In genomic region chr4:184100297-184100885, GRCh38 we compare ENCODE assay signal across 8 cellular contexts.
DNase-seq lines count a peak whose midpoint lies in the region; ATAC-seq and TF ChIP-seq lines count a peak whose summit lies in the region.

No MANE protein-coding gene starts in this region.

- H3K27ac ChIP-seq in tibial nerve: no peak overlapping the region

- TF ChIP-seq EP300 in tibial nerve (IDR thresholded peaks at IDR 0.05): no peak

- H3K36me3 Mint-ChIP-seq in Calu3 (ENCODE audit: insufficient read depth, unreplicated experiment): no peaks in the 10 kb centered on the region
- H3K36me3 Mint-ChIP-seq in mesothelial cell of epicardium: no peaks in the 10 kb centered on the region

- H3K9me3 Mint-ChIP-seq in Calu3 (ENCODE audit: low read depth, unreplicated experiment) (peaks cover 3% of the 10 kb centered on the region), mesothelial cell of epicardium (peaks cover 7% of the 10 kb centered on the region)

- no TSS peak for BruUV-seq in Calu3 (replicated peaks; lab: Mats Ljungman, UMichigan)

- no peak overlapping the region for H3K4me3 Mint-ChIP-seq in Calu3 (ENCODE audit: low read depth, unreplicated experiment)
- H3K4me3 Mint-ChIP-seq in mesothelial cell of epicardium: no peak overlapping the region

- H3K4me1 Mint-ChIP-seq in Calu3 (ENCODE audit: low read depth, unreplicated experiment) (peaks cover 19% of the 10 kb centered on the region), mesothelial cell of epicardium (peaks cover 59% of the 10 kb centered on the region)

- WGBS in tibial nerve, 2 donors: 48 to 61% methylated on average over 13 to 14 of the region's 14 CpGs

- no peaks in the 10 kb centered on the region for H3K9me3 ChIP-seq in tibial nerve

- in situ Hi-C loops in T47D (cut with HindIII; ENCODE audit: low pct_unique_long_range_greater_than_20kb, low sequenced_read_pairs): no loop called here

- ATAC-seq in GM19452 (IDR thresholded peaks at IDR 0.05; ENCODE audit: unreplicated experiment) (peak; percentile 54), HG03108 (IDR thresholded peaks at IDR 0.05; ENCODE audit: unreplicated experiment) (no peak)

- H3K27ac Mint-ChIP-seq in Calu3 (ENCODE audit: unreplicated experiment): peak overlapping the region; percentile 35
- H3K27ac Mint-ChIP-seq in mesothelial cell of epicardium: peak overlapping the region; percentile 55

- no peaks in the 10 kb centered on the region for H3K36me3 ChIP-seq in tibial nerve

- no peak overlapping the region for H3K4me3 ChIP-seq in tibial nerve

- intact Hi-C loops in Calu3 (cut with micrococcal nuclease; ENCODE audit: unreplicated experiment): no loop called here

- peaks cover 0 to 13% (median 0%) of the 10 kb centered on the region in 4 donors for H3K4me1 ChIP-seq in tibial nerve

- no peak for DNase-seq in Calu3
- peak; percentile 4 for DNase-seq in NCI-H748 treated with DMSO at 0.1 percent for 48 hours (lab: John Stamatoyannopoulos, UW)
- peak; percentile 48 to 49 for DNase-seq in T47D (ENCODE audit: low read depth in 1 of 2, low spot score in 1 of 2)
- peak; percentile 37 to 56 for DNase-seq in mesothelial cell of epicardium (ENCODE audit: low spot score in 2 of 2, unreplicated experiment in 2 of 2)
- no peak for DNase-seq in tibial nerve (ENCODE audit: low spot score in 2 of 2)
- no peak for DNase-seq in NCI-H187 treated with DMSO at 0.1 percent for 48 hours (lab: John Stamatoyannopoulos, UW)

- CTCF ChIA-PET in Calu3 (lab: Charles Lee): no interaction called here

- no peak for TF ChIP-seq CTCF in Calu3 (IDR thresholded peaks at IDR 0.05; ENCODE audit: unreplicated experiment)
- peak; percentile 24 for TF ChIP-seq CTCF in mesothelial cell of epicardium (IDR thresholded peaks at IDR 0.05; ENCODE audit: unreplicated experiment)
- peak in 3 of 5 experiments; percentile 30 to 53 (median 42) for TF ChIP-seq CTCF in tibial nerve (IDR thresholded peaks at IDR 0.05)

- H3K27me3 Mint-ChIP-seq in Calu3 (ENCODE audit: unreplicated experiment) (peaks cover 60% of the 10 kb centered on the region), mesothelial cell of epicardium (ENCODE audit: low read depth) (peaks cover 2% of the 10 kb centered on the region)

- no peak for TF ChIP-seq POLR2A in tibial nerve (IDR thresholded peaks at IDR 0.05)

- no peaks in the 10 kb centered on the region for H3K27me3 ChIP-seq in tibial nerve

Comparison
In these comparisons a context has a peak if more than half of its experiments do, and no peak if none do; other contexts are left out.
1. DNase-seq: peak in NCI-H748 treated with DMSO at 0.1 percent for 48 hours (single experiment), T47D (2 of 2) and mesothelial cell of epicardium (2 of 2); none in Calu3 (single experiment), tibial nerve (0 of 2) and NCI-H187 treated with DMSO at 0.1 percent for 48 hours (single experiment).